1 cellular context compared by ENCODE assay signal in the genomic region with DNA sequence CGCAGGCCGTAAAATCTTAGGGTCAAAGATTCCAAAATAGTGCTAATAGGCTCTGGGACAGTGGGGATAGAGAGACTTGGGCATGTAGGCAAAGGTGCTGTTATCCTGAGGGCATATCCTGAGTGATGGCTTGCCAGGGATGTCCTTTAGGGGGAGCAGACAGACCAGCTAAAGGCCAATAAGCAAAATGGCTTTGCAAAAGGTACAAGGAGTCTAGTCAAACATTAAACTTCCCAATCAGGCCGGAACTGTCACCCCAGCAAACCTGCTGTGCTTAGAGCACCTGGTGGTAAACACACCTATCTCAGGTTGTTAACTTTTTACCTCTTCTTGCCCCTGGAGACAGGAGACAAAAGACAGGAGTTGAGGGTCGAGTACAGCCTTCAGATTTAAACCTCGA.
TF ChIP-seq lines count a peak whose summit lies in the region.

No MANE protein-coding gene starts in this region.

TF ChIP-seq in GM23338, 12 proteins besides CTCF, POLR2A, EP300 and RAD21 (continued from another document):
- TF ChIP-seq ZNF462 (CRISPR knock-in tag; IDR thresholded peaks at IDR 0.05) (no peak), JUNB (IDR thresholded peaks at IDR 0.05; ENCODE audit: unreplicated experiment) (no peak), CREB1 (CRISPR knock-in tag; IDR thresholded peaks at IDR 0.05; ENCODE audit: low read depth) (no peak), ZNF331 (CRISPR knock-in tag; IDR thresholded peaks at IDR 0.05; ENCODE audit: low read depth) (no peak), EZH2phosphoT487 (IDR thresholded peaks at IDR 0.05; ENCODE audit: unreplicated experiment) (no peak), POLR2AphosphoS5 (IDR thresholded peaks at IDR 0.05; ENCODE audit: low read depth) (no peak), ZNF114 (CRISPR knock-in tag; IDR thresholded peaks at IDR 0.05) (no peak), NANOG (IDR thresholded peaks at IDR 0.05; ENCODE audit: borderline replicate concordance) (no peak)
- TF ChIP-seq, protein P1, sequence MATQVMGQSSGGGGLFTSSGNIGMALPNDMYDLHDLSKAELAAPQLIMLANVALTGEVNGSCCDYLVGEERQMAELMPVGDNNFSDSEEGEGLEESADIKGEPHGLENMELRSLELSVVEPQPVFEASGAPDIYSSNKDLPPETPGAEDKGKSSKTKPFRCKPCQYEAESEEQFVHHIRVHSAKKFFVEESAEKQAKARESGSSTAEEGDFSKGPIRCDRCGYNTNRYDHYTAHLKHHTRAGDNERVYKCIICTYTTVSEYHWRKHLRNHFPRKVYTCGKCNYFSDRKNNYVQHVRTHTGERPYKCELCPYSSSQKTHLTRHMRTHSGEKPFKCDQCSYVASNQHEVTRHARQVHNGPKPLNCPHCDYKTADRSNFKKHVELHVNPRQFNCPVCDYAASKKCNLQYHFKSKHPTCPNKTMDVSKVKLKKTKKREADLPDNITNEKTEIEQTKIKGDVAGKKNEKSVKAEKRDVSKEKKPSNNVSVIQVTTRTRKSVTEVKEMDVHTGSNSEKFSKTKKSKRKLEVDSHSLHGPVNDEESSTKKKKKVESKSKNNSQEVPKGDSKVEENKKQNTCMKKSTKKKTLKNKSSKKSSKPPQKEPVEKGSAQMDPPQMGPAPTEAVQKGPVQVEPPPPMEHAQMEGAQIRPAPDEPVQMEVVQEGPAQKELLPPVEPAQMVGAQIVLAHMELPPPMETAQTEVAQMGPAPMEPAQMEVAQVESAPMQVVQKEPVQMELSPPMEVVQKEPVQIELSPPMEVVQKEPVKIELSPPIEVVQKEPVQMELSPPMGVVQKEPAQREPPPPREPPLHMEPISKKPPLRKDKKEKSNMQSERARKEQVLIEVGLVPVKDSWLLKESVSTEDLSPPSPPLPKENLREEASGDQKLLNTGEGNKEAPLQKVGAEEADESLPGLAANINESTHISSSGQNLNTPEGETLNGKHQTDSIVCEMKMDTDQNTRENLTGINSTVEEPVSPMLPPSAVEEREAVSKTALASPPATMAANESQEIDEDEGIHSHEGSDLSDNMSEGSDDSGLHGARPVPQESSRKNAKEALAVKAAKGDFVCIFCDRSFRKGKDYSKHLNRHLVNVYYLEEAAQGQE (IDR thresholded peaks at IDR 0.05; ENCODE audit: unreplicated experiment) = no peak
- TF ChIP-seq, protein P2, sequence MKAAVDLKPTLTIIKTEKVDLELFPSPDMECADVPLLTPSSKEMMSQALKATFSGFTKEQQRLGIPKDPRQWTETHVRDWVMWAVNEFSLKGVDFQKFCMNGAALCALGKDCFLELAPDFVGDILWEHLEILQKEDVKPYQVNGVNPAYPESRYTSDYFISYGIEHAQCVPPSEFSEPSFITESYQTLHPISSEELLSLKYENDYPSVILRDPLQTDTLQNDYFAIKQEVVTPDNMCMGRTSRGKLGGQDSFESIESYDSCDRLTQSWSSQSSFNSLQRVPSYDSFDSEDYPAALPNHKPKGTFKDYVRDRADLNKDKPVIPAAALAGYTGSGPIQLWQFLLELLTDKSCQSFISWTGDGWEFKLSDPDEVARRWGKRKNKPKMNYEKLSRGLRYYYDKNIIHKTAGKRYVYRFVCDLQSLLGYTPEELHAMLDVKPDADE (IDR thresholded peaks at IDR 0.05) = no peak
